Comparison of ENCODE assay signal across 8 cellular contexts in genomic region chr17:50149425-50150353, GRCh38. TPM values are rescaled to one million over a fixed set of nuclear protein-coding genes. Genes with fewer than 3 reads are reported as not detected.
DNase-seq lines count a peak whose midpoint lies in the region; ATAC-seq and TF ChIP-seq lines count a peak whose summit lies in the region.

No MANE protein-coding gene starts in this region.

- TF ChIP-seq CTCF in AG04450 (IDR thresholded peaks at IDR 0.05; ENCODE audit: low read depth, low read length) (no peak), adrenal gland (IDR thresholded peaks at IDR 0.05) (peak in 2 of 6 experiments; percentile 13 to 46), retinal pigment epithelial cell (conservative IDR thresholded peaks at IDR 0.05; ENCODE audit: low read depth, low read length) (no peak)

- peaks cover 73 to 80% of the 10 kb centered on the region in 2 donors for H3K4me1 ChIP-seq in adrenal gland (replicated peaks in 1 of 2)
- peaks cover 26% of the 10 kb centered on the region for H3K4me1 ChIP-seq in right cardiac atrium (ENCODE audit: control insufficient read depth, insufficient read depth, low read length)

- ATAC-seq in right cardiac atrium = no peak
- ATAC-seq in GM18498 (IDR thresholded peaks at IDR 0.05; ENCODE audit: unreplicated experiment) = no peak

- H3K27me3 ChIP-seq in AG04450 (ENCODE audit: control insufficient read depth, insufficient read depth, low read length) (no peaks in the 10 kb centered on the region), H7 (ENCODE audit: control insufficient read depth, insufficient read depth, low read length) (peaks cover 20% of the 10 kb centered on the region), adrenal gland (no peaks in the 10 kb centered on the region), right cardiac atrium (ENCODE audit: control insufficient read depth, insufficient read depth) (no peaks in the 10 kb centered on the region)

- H3K9me3 ChIP-seq in AG04450 (ENCODE audit: control insufficient read depth, insufficient read depth, low read length) (no peaks in the 10 kb centered on the region; the same call in 1 of the 2 replicates), adrenal gland (replicated peaks in 1 of 3) (no peaks in the 10 kb centered on the region), right cardiac atrium (ENCODE audit: control insufficient read depth, low read length) (no peaks in the 10 kb centered on the region)

- H3K27ac ChIP-seq in AG04450 (ENCODE audit: low read depth, low read length) = peak overlapping the region; percentile 75
- H3K27ac ChIP-seq in adrenal gland = peak overlapping the region; percentile 22 to 94 (median 89)
- peak overlapping the region; percentile 82 for H3K27ac ChIP-seq in right cardiac atrium (ENCODE audit: low read length)

- peak overlapping the region; percentile 79 for H3K4me3 ChIP-seq in AG04450 (ENCODE audit: low read depth, low read length)
- H3K4me3 ChIP-seq in H7 (ENCODE audit: insufficient read depth, low read depth, low read length) = peak overlapping the region; percentile 37
- peak overlapping the region; percentile 23 to 92 (median 64) for H3K4me3 ChIP-seq in adrenal gland
- peak overlapping the region; percentile 86 for H3K4me3 ChIP-seq in right cardiac atrium (ENCODE audit: low read length)
- H3K4me3 ChIP-seq in retinal pigment epithelial cell (ENCODE audit: low read length) = peak overlapping the region; percentile 77

- H3K36me3 ChIP-seq in H7 (replicated peaks; ENCODE audit: control insufficient read depth, insufficient read depth, low read length) = no peaks in the 10 kb centered on the region
- H3K36me3 ChIP-seq in adrenal gland (replicated peaks in 1 of 2) = peaks cover 0 to 6% of the 10 kb centered on the region in 2 donors

- CTCF ChIA-PET in AG04450 (lab: Charles Lee) = interaction anchor here (0.6 to 5.5 kb wide), 5 partner anchors 12 to 366 kb away, joined by 3 to 25 read pairs (median 5); no protein-coding TSS in a partner anchor

- peak in 1 of 2 donors; percentile 64 for TF ChIP-seq POLR2A in adrenal gland (IDR thresholded peaks at IDR 0.05)

- intact Hi-C loops in adrenal gland (cut with DNase I) (loop anchor here in 1 of 2 donors (5.0 kb wide), 1 partner anchor 52 kb away; the partner anchor contains the start of gene PDK2), right cardiac atrium (cut with DNase I) (loop anchor here in 1 of 4 donors (10.0 kb wide), 1 partner anchor 55 kb away; the partner anchor contains the start of gene PDK2)

- DNase-seq in AG04450 (ENCODE audit: low read depth, low spot score) (no peak), H7 (peak; percentile 87), RPMI8226 (peak; percentile 76), adrenal gland (peak in 5 of 7 donors; percentile 53 to 78 (median 70)), right cardiac atrium (peak; percentile 39 to 87 (median 87)), retinal pigment epithelial cell (ENCODE audit: low read depth) (no peak), medulla oblongata (ENCODE audit: extremely low spot score) (no peak)

- POLR2A ChIA-PET in AG04450 (lab: Yijun Ruan, JAX) = no interaction called here

- 0 to 4% (median 1%) methylated on average over 18 to 123 of the region's 123 CpGs for WGBS in adrenal gland, 4 donors
- WGBS in right cardiac atrium = under 1% methylated on average over 123 of the region's 123 CpGs

RNA-seq across cellular contexts. Expression of gene PPP1R9B, which starts 0.8 kb away (rescaled TPM):
- polyA plus RNA-seq in AG04450 (2011; rRNA removed) (17.6 and 18.2 TPM in 2 replicates), adrenal gland (100 to 1,000 TPM in 1 of 3 donors, 10 to 100 TPM in 2; 21.8 to 128 (median 27.2) TPM), right cardiac atrium (26.5 TPM)
- polyA minus RNA-seq in AG04450 (2011; rRNA and poly(A)+ RNA removed) = 35.7 and 42.5 TPM in 2 replicates
- 15.0 and 21.1 TPM in 2 replicates for total RNA-seq in H7 (2014; rRNA removed; shearing (Covaris generic))
- total RNA-seq in adrenal gland (10 to 100 TPM; 43.9 to 87.0 (median 62.0) TPM), right cardiac atrium (10 to 100 TPM; 33.2 to 40.7 (median 36.1) TPM)

RNA-seq across cellular contexts. Expression of gene SGCA, which starts 16.1 kb away (rescaled TPM):
- polyA plus RNA-seq in AG04450 (2011; rRNA removed) = 0.16 and 0.21 TPM in 2 replicates
- polyA minus RNA-seq in AG04450 (2011; rRNA and poly(A)+ RNA removed) = not detected in 2 replicates
- 0.52 and 1.1 TPM in 2 replicates for total RNA-seq in H7 (2014; rRNA removed; shearing (Covaris generic))
- 1 to 10 TPM in 3 of 8 donors, under 1 TPM in 2, not detected in 3; 0.28 to 3.0 (median 1.2) TPM for total RNA-seq in adrenal gland
- 1 to 10 TPM in 2 of 3 donors, not detected in 1; 5.2 to 5.5 TPM for polyA plus RNA-seq in adrenal gland
- 100 to 1,000 TPM; 127 to 150 (median 133) TPM for total RNA-seq in right cardiac atrium
- 156 TPM for polyA plus RNA-seq in right cardiac atrium

RNA-seq across cellular contexts. Expression of gene SAMD14, which starts 19.7 kb away (rescaled TPM):
- polyA plus RNA-seq in AG04450 (2011; rRNA removed) = 3.5 and 5.3 TPM in 2 replicates
- 3.8 and 6.4 TPM in 2 replicates for polyA minus RNA-seq in AG04450 (2011; rRNA and poly(A)+ RNA removed)
- 7.8 and 8.2 TPM in 2 replicates for total RNA-seq in H7 (2014; rRNA removed; shearing (Covaris generic))
- 10 to 100 TPM in 1 of 8 donors, 1 to 10 TPM in 7; 1.3 to 12.6 (median 4.0) TPM for total RNA-seq in adrenal gland
- polyA plus RNA-seq in adrenal gland = 10 to 100 TPM in 1 of 3 donors, 1 to 10 TPM in 2; 1.1 to 11.0 (median 3.0) TPM
- total RNA-seq in right cardiac atrium = 1 to 10 TPM; 2.4 to 4.0 (median 3.5) TPM
- polyA plus RNA-seq in right cardiac atrium = 3.3 TPM

RNA-seq across cellular contexts. Expression of gene COL1A1, which starts 51.7 kb away (rescaled TPM):
- polyA plus RNA-seq in AG04450 (2011; rRNA removed) (1,356 and 3,120 TPM in 2 replicates), adrenal gland (100 to 1,000 TPM in 1 of 3 donors, 10 to 100 TPM in 2; 39.6 to 101 (median 40.1) TPM), right cardiac atrium (24.8 TPM)
- 2,155 and 4,267 TPM in 2 replicates for polyA minus RNA-seq in AG04450 (2011; rRNA and poly(A)+ RNA removed)
- total RNA-seq in H7 (2014; rRNA removed; shearing (Covaris generic)) = 8.2 and 9.4 TPM in 2 replicates
- total RNA-seq in adrenal gland (100 to 1,000 TPM in 4 of 8 donors, 10 to 100 TPM in 4; 50.2 to 263 (median 105) TPM), right cardiac atrium (100 to 1,000 TPM in 1 of 4 donors, 10 to 100 TPM in 3; 58.4 to 138 (median 74.3) TPM)

RNA-seq across cellular contexts. Expression of gene PDK2, which starts 54.5 kb away (rescaled TPM):
- polyA plus RNA-seq in AG04450 (2011; rRNA removed) (62.4 and 81.7 TPM in 2 replicates), adrenal gland (100 to 1,000 TPM in 1 of 3 donors, 10 to 100 TPM in 2; 48.5 to 110 (median 59.7) TPM), right cardiac atrium (149 TPM)
- 87.6 and 106 TPM in 2 replicates for polyA minus RNA-seq in AG04450 (2011; rRNA and poly(A)+ RNA removed)
- total RNA-seq in H7 (2014; rRNA removed; shearing (Covaris generic)) = 13.5 and 14.2 TPM in 2 replicates
- total RNA-seq in adrenal gland (100 to 1,000 TPM in 7 of 8 donors, 10 to 100 TPM in 1; 98.9 to 225 (median 137) TPM), right cardiac atrium (100 to 1,000 TPM; 167 to 219 (median 182) TPM)

Comparison
In these comparisons a context has a peak if more than half of its experiments do, and no peak if none do; other contexts are left out.
1. DNase-seq: peak in H7 (single experiment), RPMI8226 (single experiment), adrenal gland (5 of 7) and right cardiac atrium (3 of 3); none in AG04450 (single experiment), retinal pigment epithelial cell (single experiment) and medulla oblongata (single experiment).
2. RNA of gene SGCA, which starts 16.1 kb away (total RNA-seq): 127 to 150 TPM in right cardiac atrium; 0.28 to 3.0 TPM in adrenal gland and 0.52 to 1.1 TPM in H7; every median in the first group is over 10 times any median in the second.
3. Peak in every context shown above with its lines, with median percentiles within 50 percentile points of each other: H3K27ac ChIP-seq and H3K4me3 ChIP-seq.